Comparison of ENCODE assay signal across 10 cellular contexts in genomic region chr9:114250235-114250568, GRCh38.
DNase-seq lines count a peak whose midpoint lies in the region; ATAC-seq and TF ChIP-seq lines count a peak whose summit lies in the region.
"Had no signal": no experiment of that assay in that cellular context is flagged by ENCODE, and none has a peak within 500 bp of the region (broad histone marks: within the 10 kb centered on the region; RNA-seq: fewer than 3 reads in every experiment).

No MANE protein-coding gene starts in this region.

- no peaks in the 10 kb centered on the region for H3K79me2 ChIP-seq in OCI-LY7 (ENCODE audit: insufficient read depth, low read depth, low read length)

- H3K27ac ChIP-seq in brain microvascular endothelial cell (no peak overlapping the region), left lung (no peak overlapping the region), substantia nigra (ENCODE audit: low read depth, low read length, poor library complexity, severe bottlenecking) (no peak overlapping the region), OCI-LY7 (ENCODE audit: low read depth, low read length, poor library complexity, severe bottlenecking) (no peak overlapping the region)
- H3K27ac ChIP-seq: neutrophil had no signal

- no peaks in the 10 kb centered on the region for H3K9me2 ChIP-seq in OCI-LY7 (ENCODE audit: insufficient read depth, low read length)

- POLR2A ChIA-PET in GM10248 (lab: Yijun Ruan, JAX) (no interaction called here), OCI-LY7 (lab: Charles Lee) (interaction anchor here (0.6 kb wide), 1 partner anchor 145 kb away, joined by 3 read pairs; no protein-coding TSS in a partner anchor)

- H3K4me2 ChIP-seq in OCI-LY7 (ENCODE audit: low read length), result no peak overlapping the region

- no peak overlapping the region for H2AFZ ChIP-seq in OCI-LY7 (ENCODE audit: low read length)

- no peaks in the 10 kb centered on the region for H3K36me3 ChIP-seq in brain microvascular endothelial cell (replicated peaks)
- no peaks in the 10 kb centered on the region for H3K36me3 ChIP-seq in left lung
- H3K36me3 ChIP-seq in OCI-LY7 (ENCODE audit: insufficient read depth, low read length), result no peaks in the 10 kb centered on the region
- H3K36me3 ChIP-seq: neutrophil had no signal

- peak; percentile 38 for DNase-seq in LNCaP clone FGC (ENCODE audit: low read depth)
- DNase-seq in brain microvascular endothelial cell, result peak; percentile 4
- peak; percentile 75 to 88 for DNase-seq in left lung
- DNase-seq in substantia nigra (lab: John Stamatoyannopoulos, UW), result peak in 48 of 49 donors; percentile 14 to 92 (median 70)
- no peak for DNase-seq in GM10248 (ENCODE audit: extremely low spot score)
- no peak for DNase-seq in OCI-LY7 (ENCODE audit: low spot score)
- DNase-seq in activated CD8-positive, alpha-beta memory T cell treated with anti-CD3 and anti-CD28 coated beads, Interleukin-2, amount 50 U/mL, for 48 hours, result no peak
- DNase-seq: NCI-H187 treated with DMSO at 0.1 percent for 48 hours had no signal

- H3K4me3 ChIP-seq in LNCaP clone FGC (ENCODE audit: low read depth, low read length) (no peak overlapping the region), brain microvascular endothelial cell (ENCODE audit: low read depth, low read length) (no peak overlapping the region), left lung (no peak overlapping the region), OCI-LY7 (ENCODE audit: low read depth, low read length, poor library complexity, severe bottlenecking) (no peak overlapping the region)

- peaks cover 6 to 9% of the 10 kb centered on the region in 2 donors for H3K4me1 ChIP-seq in left lung
- H3K4me1 ChIP-seq in OCI-LY7 (ENCODE audit: insufficient read depth, low read length, poor library complexity, severe bottlenecking), result no peaks in the 10 kb centered on the region

- no peaks in the 10 kb centered on the region for H4K20me1 ChIP-seq in OCI-LY7 (ENCODE audit: insufficient read depth, low read length)

- ATAC-seq in left lung (peak; percentile 93), GM19467 (IDR thresholded peaks at IDR 0.05; ENCODE audit: unreplicated experiment) (no peak)

- intact Hi-C loops in left lung (cut with DNase I), result no loop called here
- intact Hi-C loops in OCI-LY7 (cut with micrococcal nuclease; ENCODE audit: unreplicated experiment), result no loop called here

- no TSS peak for BruUV-seq in OCI-LY7 (replicated peaks; lab: Mats Ljungman, UMichigan)

- H3K27me3 ChIP-seq in brain microvascular endothelial cell (replicated peaks) (no peaks in the 10 kb centered on the region), left lung (no peaks in the 10 kb centered on the region)
- H3K27me3 ChIP-seq: neutrophil had no signal

- H3K9me3 ChIP-seq in left lung (no peaks in the 10 kb centered on the region), OCI-LY7 (ENCODE audit: low read length) (no peaks in the 10 kb centered on the region)
- H3K9me3 ChIP-seq: neutrophil had no signal

- in situ Hi-C loops in brain microvascular endothelial cell (cut with HindIII; ENCODE audit: low pct_ligation_motif_present, low sequenced_read_pairs), result no loop called here

- CTCF ChIA-PET in GM10248 (lab: Yijun Ruan, JAX), result interaction anchor here (1.2 kb wide), 1 partner anchor 11 kb away, joined by 3 read pairs; no protein-coding TSS in a partner anchor
- CTCF ChIA-PET in OCI-LY7 (lab: Charles Lee; ENCODE audit: unreplicated experiment), result no interaction called here

- TF ChIP-seq CTCF in LNCaP clone FGC (IDR thresholded peaks at IDR 0.05; ENCODE audit: control insufficient read depth, extremely low read depth, insufficient read depth) (no peak), brain microvascular endothelial cell (IDR thresholded peaks at IDR 0.05; ENCODE audit: low read depth, low read length, missing control alignments) (no peak), left lung (IDR thresholded peaks at IDR 0.05) (no peak), GM10248 (IDR thresholded peaks at IDR 0.05; ENCODE audit: control extremely low read depth, extremely low read depth, low read depth, missing control alignments) (no peak), OCI-LY7 (conservative IDR thresholded peaks at IDR 0.05; ENCODE audit: low read length) (no peak)

Comparison
In these comparisons a context has a peak if more than half of its experiments do, and no peak if none do; other contexts are left out.
1. DNase-seq: peak in LNCaP clone FGC (single experiment), brain microvascular endothelial cell (single experiment), left lung (2 of 2) and substantia nigra (48 of 49); none in GM10248 (single experiment), OCI-LY7 (single experiment) and activated CD8-positive, alpha-beta memory T cell treated with anti-CD3 and anti-CD28 coated beads, Interleukin-2, amount 50 U/mL, for 48 hours (single experiment).